ENCODE assay signal across 13 cellular contexts in genomic region chr18:63186520-63186919, GRCh38.
DNase-seq lines count a peak whose midpoint lies in the region; ATAC-seq and TF ChIP-seq lines count a peak whose summit lies in the region.
"Had no signal": no experiment of that assay in that cellular context is flagged by ENCODE, and none has a peak within 500 bp of the region (broad histone marks: within the 10 kb centered on the region; RNA-seq: fewer than 3 reads in every experiment).

No MANE protein-coding gene starts in this region.

- peaks cover 72% of the 10 kb centered on the region for H3K4me1 Mint-ChIP-seq in CD4-positive, alpha-beta T cell (ENCODE audit: low read depth)
- H3K4me1 Mint-ChIP-seq in T-cell (peaks cover 77 to 88% (median 84%) of the 10 kb centered on the region in 3 donors), natural killer cell (peaks cover 39 to 42% of the 10 kb centered on the region in 2 donors)

- H3K9me3 ChIP-seq in CD4-positive, alpha-beta T cell (ENCODE audit: control insufficient read depth, low read length) = no peaks in the 10 kb centered on the region
- H3K9me3 ChIP-seq: prostate gland, SJSA1, thyroid gland had no signal

- no peak for DNase-seq in CD4-positive, alpha-beta T cell
- DNase-seq in DMS53 (lab: John Stamatoyannopoulos, UW) (peak; percentile 33), T-cell (no peak), natural killer cell (no peak), DMS 273 treated with DMSO at 0.1 percent for 48 hours (lab: John Stamatoyannopoulos, UW) (no peak)
- DNase-seq: activated CD8-positive, alpha-beta memory T cell treated with anti-CD3 and anti-CD28 coated beads, Interleukin-2, amount 10 ng/mL, durations not matched to agents 7 days and 5 days; glutamatergic neuron; NCI-H2171; thyroid gland had no signal

- H3K27ac ChIP-seq in CD4-positive, alpha-beta T cell (ENCODE audit: low read depth, low read length) = no peak overlapping the region
- H3K27ac ChIP-seq: SJSA1 had no signal

- no peaks in the 10 kb centered on the region for H3K36me3 Mint-ChIP-seq in CD4-positive, alpha-beta T cell (ENCODE audit: low read depth)
- H3K36me3 Mint-ChIP-seq in T-cell = peaks cover 19% of the 10 kb centered on the region
- no peaks in the 10 kb centered on the region for H3K36me3 Mint-ChIP-seq in natural killer cell

- intact Hi-C loops in CD4-positive, alpha-beta T cell (cut with DNase I, micrococcal nuclease) = no loop called here
- intact Hi-C loops in natural killer cell (cut with micrococcal nuclease) = loop anchor here (10.0 kb wide), 1 partner anchor 48 kb away; no protein-coding TSS in a partner anchor

- POLR2A ChIA-PET in CD4-positive, alpha-beta T cell (lab: Charles Lee) = interaction anchor here (0.9 to 1.5 kb wide), 6 partner anchors 11 to 132 kb away, joined by 3 to 6 read pairs (median 4); no protein-coding TSS in a partner anchor
- POLR2A ChIA-PET in T-cell (lab: Charles Lee) = no interaction called here

- H3K9me3 Mint-ChIP-seq in CD4-positive, alpha-beta T cell = no peaks in the 10 kb centered on the region
- H3K9me3 Mint-ChIP-seq in T-cell (no peaks in the 10 kb centered on the region), natural killer cell (no peaks in the 10 kb centered on the region)

- no peak overlapping the region for H3K4me3 Mint-ChIP-seq in CD4-positive, alpha-beta T cell
- H3K4me3 Mint-ChIP-seq in T-cell (no peak overlapping the region), natural killer cell (no peak overlapping the region)
- H3K4me3 Mint-ChIP-seq: activated CD8-positive, alpha-beta memory T cell treated with anti-CD3 and anti-CD28 coated beads, Interleukin-2, amount 10 ng/mL, durations not matched to agents 7 days and 5 days had no signal

- no peaks in the 10 kb centered on the region for H3K27me3 Mint-ChIP-seq in CD4-positive, alpha-beta T cell
- H3K27me3 Mint-ChIP-seq in T-cell (no peaks in the 10 kb centered on the region), natural killer cell (ENCODE audit: low read depth in 2 of 2) (no peaks in the 10 kb centered on the region)
- H3K27me3 Mint-ChIP-seq: activated CD8-positive, alpha-beta memory T cell treated with anti-CD3 and anti-CD28 coated beads, Interleukin-2, amount 10 ng/mL, durations not matched to agents 7 days and 5 days had no signal

- CTCF ChIA-PET in CD4-positive, alpha-beta T cell (lab: Charles Lee) = interaction anchor here (1.2 to 2.6 kb wide), 7 partner anchors 10 to 132 kb away, joined by 3 to 10 read pairs (median 4); no protein-coding TSS in a partner anchor
- CTCF ChIA-PET in T-cell (lab: Charles Lee) = interaction anchor here in 1 of 2 donors (1.2 kb wide), 1 partner anchor 13 kb away, joined by 3 read pairs; no protein-coding TSS in a partner anchor

- no peak for TF ChIP-seq CTCF in CD4-positive, alpha-beta T cell (IDR thresholded peaks at IDR 0.05)
- TF ChIP-seq CTCF in natural killer cell (IDR thresholded peaks at IDR 0.05) = no peak

- no peaks in the 10 kb centered on the region for H3K27me3 ChIP-seq in CD4-positive, alpha-beta T cell (ENCODE audit: control insufficient read depth, insufficient read depth, low read length)
- H3K27me3 ChIP-seq: SJSA1, thyroid gland had no signal

- peak overlapping the region; percentile 62 for H3K27ac Mint-ChIP-seq in CD4-positive, alpha-beta T cell
- H3K27ac Mint-ChIP-seq in T-cell = peak overlapping the region; percentile 62 to 76
- H3K27ac Mint-ChIP-seq in natural killer cell = peak overlapping the region; percentile 5 to 49

- ATAC-seq in CD4-positive, alpha-beta T cell (ENCODE audit: poor library complexity) = no peak
- no peak for ATAC-seq in T-cell (replicated peaks in 1 of 4)
- no peak for ATAC-seq in natural killer cell
- no peak for ATAC-seq in HG03439 (IDR thresholded peaks at IDR 0.05; ENCODE audit: unreplicated experiment)
- no peak for ATAC-seq in HG03045 (IDR thresholded peaks at IDR 0.05; ENCODE audit: unreplicated experiment)
- ATAC-seq: activated CD8-positive, alpha-beta memory T cell treated with anti-CD3 and anti-CD28 coated beads, Interleukin-2, amount 10 ng/mL, durations not matched to agents 7 days and 5 days had no signal
